10 cellular contexts compared by ENCODE assay signal in genomic region chr13:43572601-43573360, GRCh38.
DNase-seq lines count a peak whose midpoint lies in the region; FAIRE-seq and TF ChIP-seq lines count a peak whose summit lies in the region.
"Had no signal": no experiment of that assay in that cellular context is flagged by ENCODE, and none has a peak within 500 bp of the region (broad histone marks: within the 10 kb centered on the region; RNA-seq: fewer than 3 reads in every experiment).

No MANE protein-coding gene starts in this region.

- no peaks in the 10 kb centered on the region for H3K27me3 ChIP-seq in stomach smooth muscle (ENCODE audit: control insufficient read depth in 1 of 2, insufficient read depth in 2 of 2, low read length in 2 of 2)

- peak overlapping the region; percentile 42 for H3K27ac ChIP-seq in stomach smooth muscle (ENCODE audit: low read length)

- no peak overlapping the region for H3K4me3 ChIP-seq in foreskin fibroblast (ENCODE audit: low read depth in 1 of 2, low read length in 2 of 2)
- H3K4me3 ChIP-seq in stomach smooth muscle (ENCODE audit: low read length in 2 of 2) = no peak overlapping the region

- FAIRE-seq in frontal cortex (lab: Jason Lieb, UNC) = no peak
- FAIRE-seq: colon had no signal

- TF ChIP-seq CTCF in foreskin fibroblast (IDR thresholded peaks at IDR 0.05; ENCODE audit: low read depth, low read length) = no peak

- H3K4me1 ChIP-seq in stomach smooth muscle (ENCODE audit: control insufficient read depth, insufficient read depth, low read length) = peaks cover 23% of the 10 kb centered on the region

- H3K36me3 ChIP-seq in stomach smooth muscle (ENCODE audit: control insufficient read depth in 2 of 2, insufficient read depth in 2 of 2, low read length in 2 of 2) = no peaks in the 10 kb centered on the region

- H3K9me3 ChIP-seq in stomach smooth muscle (ENCODE audit: control insufficient read depth in 2 of 2, low read length in 2 of 2) = no peaks in the 10 kb centered on the region

- H3K9ac ChIP-seq in stomach smooth muscle (ENCODE audit: low read length in 2 of 2) = no peak overlapping the region

- peak; percentile 16 for DNase-seq in GOT3 (lab: John Stamatoyannopoulos, UW)
- peak; percentile 36 for DNase-seq in SK-N-DZ (ENCODE audit: low spot score)
- peak; percentile 28 to 71 for DNase-seq in foreskin fibroblast
- DNase-seq in NCI-H1694 (lab: John Stamatoyannopoulos, UW) = no peak
- DNase-seq in frontal cortex (ENCODE audit: low spot score in 2 of 2) = no peak
- no peak for DNase-seq in DMS79 (lab: John Stamatoyannopoulos, UW)
- DNase-seq: activated CD4-positive, alpha-beta T cell treated with anti-CD3 and anti-CD28 coated beads for 4 hours; KG1 had no signal

Comparison
In these comparisons a context has a peak if more than half of its experiments do, and no peak if none do; other contexts are left out.
1. DNase-seq: peak in GOT3 (single experiment), SK-N-DZ (single experiment) and foreskin fibroblast (2 of 2); none in NCI-H1694 (single experiment), frontal cortex (0 of 2) and DMS79 (single experiment).